8 cellular contexts compared by ENCODE assay signal in the genomic region with DNA sequence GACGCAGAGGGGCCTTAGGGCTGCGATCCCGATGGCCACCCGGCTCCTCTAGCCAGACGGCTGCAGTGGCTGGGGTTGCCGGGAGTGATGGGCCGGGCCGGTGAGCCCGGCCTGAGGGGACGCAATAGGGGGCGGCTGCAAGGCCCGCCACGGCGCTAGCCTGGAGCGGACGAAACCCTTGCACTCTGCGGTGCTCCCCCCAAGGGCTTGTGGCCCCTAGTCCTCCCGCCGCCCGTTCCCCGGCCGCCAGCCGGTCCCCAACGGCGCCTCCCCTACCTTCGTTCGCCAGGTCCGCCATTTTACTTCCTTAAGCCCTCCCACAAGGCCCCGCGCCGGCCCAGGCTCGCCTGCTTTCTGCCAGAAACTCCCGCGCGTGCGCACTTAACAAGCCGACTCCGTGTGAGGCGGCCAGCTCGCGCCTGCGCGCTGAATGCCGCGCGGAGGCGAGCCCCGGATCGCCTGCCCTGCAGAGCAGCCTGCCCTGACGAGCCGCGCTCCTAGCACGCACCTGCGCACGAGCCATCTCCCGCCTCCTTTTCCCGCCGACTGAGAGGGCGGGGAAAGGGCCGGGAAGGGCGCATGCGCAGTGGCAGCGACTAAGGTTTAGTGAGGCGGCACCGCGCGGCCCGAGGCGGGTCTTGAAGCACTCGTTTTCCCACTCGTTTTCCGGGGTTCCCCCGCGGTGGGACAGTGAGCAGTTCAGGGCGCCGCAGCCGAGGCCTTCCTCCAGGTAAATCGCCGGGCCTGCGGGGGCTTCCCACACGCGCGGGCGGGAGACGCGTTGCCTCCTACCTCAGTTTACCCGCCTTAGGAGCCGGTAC. TPM values are rescaled to one million over a fixed set of nuclear protein-coding genes. Genes with fewer than 3 reads are reported as not detected.
DNase-seq lines count a peak whose midpoint lies in the region; ATAC-seq lines count a peak whose summit lies in the region.

A gene with protein sequence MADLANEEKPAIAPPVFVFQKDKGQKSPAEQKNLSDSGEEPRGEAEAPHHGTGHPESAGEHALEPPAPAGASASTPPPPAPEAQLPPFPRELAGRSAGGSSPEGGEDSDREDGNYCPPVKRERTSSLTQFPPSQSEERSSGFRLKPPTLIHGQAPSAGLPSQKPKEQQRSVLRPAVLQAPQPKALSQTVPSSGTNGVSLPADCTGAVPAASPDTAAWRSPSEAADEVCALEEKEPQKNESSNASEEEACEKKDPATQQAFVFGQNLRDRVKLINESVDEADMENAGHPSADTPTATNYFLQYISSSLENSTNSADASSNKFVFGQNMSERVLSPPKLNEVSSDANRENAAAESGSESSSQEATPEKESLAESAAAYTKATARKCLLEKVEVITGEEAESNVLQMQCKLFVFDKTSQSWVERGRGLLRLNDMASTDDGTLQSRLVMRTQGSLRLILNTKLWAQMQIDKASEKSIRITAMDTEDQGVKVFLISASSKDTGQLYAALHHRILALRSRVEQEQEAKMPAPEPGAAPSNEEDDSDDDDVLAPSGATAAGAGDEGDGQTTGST (minus strand): TSS at position 356 of the 821 bp plus-strand sequence. CDS start 58 bp downstream, at position 298.

- H3K27me3 ChIP-seq in BLaER1, result no peaks in the 10 kb centered on the region

- H3K4me3 ChIP-seq in BLaER1, result peak within 1 kb of the TSS; percentile 100

- peaks cover 67% of the 10 kb centered on the region for H3K4me1 ChIP-seq in BLaER1

- peak within 1 kb of the TSS; percentile 96 for H3K27ac ChIP-seq in BLaER1

- peak within 1 kb of the TSS; percentile 98 for H3K9ac ChIP-seq in BLaER1

- DNase-seq in NCI-H69 (lab: John Stamatoyannopoulos, UW) (peak; percentile 100), dedifferentiated amniotic fluid mesenchymal stem cell (ENCODE audit: extremely low spot score) (peak; percentile 99), left lobe of liver (ENCODE audit: low spot score) (peak; percentile 99)
- peak; percentile 98 for DNase-seq in activated CD4-positive, alpha-beta T cell treated with anti-CD3 and anti-CD28 coated beads, Interleukin-2, amount 50 U/mL, for 1 hour
- DNase-seq in stimulated activated CD4-positive, alpha-beta T cell treated with anti-CD3 and anti-CD28 coated beads, Interleukin-2, amount 100 ng/mL, for 4 hours (ENCODE audit: low read depth), result peak; percentile 99

- ATAC-seq in GM19328 (IDR thresholded peaks at IDR 0.05; ENCODE audit: unreplicated experiment) (peak; percentile 78), HG03520 (IDR thresholded peaks at IDR 0.05; ENCODE audit: unreplicated experiment) (peak; percentile 83), left lobe of liver (peak; percentile 88)

- H3K9me3 ChIP-seq in BLaER1, result no peaks in the 10 kb centered on the region

- peaks cover 47% of the 10 kb centered on the region for H4K20me1 ChIP-seq in BLaER1

- peak within 1 kb of the TSS; percentile 99 for H3K4me2 ChIP-seq in BLaER1

- H3K36me3 ChIP-seq in BLaER1, result peaks cover 45% of the 10 kb centered on the region

RNA-seq across cellular contexts. Expression of the gene that starts here (rescaled TPM):
- 22.8 TPM for total RNA-seq in left lobe of liver

Comparison
In these comparisons a context has a peak if more than half of its experiments do, and no peak if none do; other contexts are left out.
1. Peak in every context shown above with its lines: DNase-seq, ATAC-seq, H3K4me3 ChIP-seq and H3K27ac ChIP-seq.